ENCODE assay signal across 25 cellular contexts in the genomic region with DNA sequence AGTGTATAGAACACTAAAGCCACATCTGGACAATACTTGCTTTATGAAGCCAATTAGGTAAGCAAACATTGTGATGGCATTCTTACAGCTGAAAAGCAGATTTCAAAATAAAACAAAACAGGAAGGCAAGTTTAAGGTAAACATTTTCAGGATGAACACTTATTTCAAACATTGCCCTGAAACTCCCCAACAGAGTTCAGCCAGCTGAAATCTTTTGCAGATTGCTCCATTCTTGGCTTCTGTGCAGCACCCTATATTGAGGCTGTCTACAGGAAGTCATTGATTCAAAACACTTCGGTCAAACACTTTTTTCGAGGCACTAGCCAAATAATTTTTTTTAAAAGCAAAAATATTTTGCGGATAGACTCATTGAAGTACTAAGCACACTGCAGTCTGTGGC.
A peak's percentile ranks its signal among the peaks of the same experiment; 100 is the strongest.
DNase-seq lines count a peak whose midpoint lies in the region; ATAC-seq, FAIRE-seq and TF ChIP-seq lines count a peak whose summit lies in the region.
"Had no signal": no experiment of that assay in that cellular context is flagged by ENCODE, and none has a peak within 500 bp of the region (broad histone marks: within the 10 kb centered on the region; RNA-seq: fewer than 3 reads in every experiment).

No MANE protein-coding gene starts in this region.

- no peak for TF ChIP-seq RAD21 in HepG2 (CRISPR knock-in tag; IDR thresholded peaks at IDR 0.05)

- no peak overlapping the region for H3K4me2 ChIP-seq in HepG2 (ENCODE audit: low read depth, low read length)

- H3K36me3 ChIP-seq in right lobe of liver, result no peaks in the 10 kb centered on the region
- H3K36me3 ChIP-seq in HepG2 (replicated peaks in 1 of 2; ENCODE audit: control insufficient read depth in 1 of 2, insufficient read depth in 2 of 2, low read length in 2 of 2), result no peaks in the 10 kb centered on the region
- no peaks in the 10 kb centered on the region for H3K36me3 ChIP-seq in ascending aorta
- H3K36me3 ChIP-seq: HAP-1, Peyer's patch, SJSA1 had no signal

- POLR2A ChIA-PET in HepG2 (lab: Yijun Ruan, JAX), result no interaction called here

- H3K4me1 ChIP-seq in right lobe of liver (peaks cover 0 to 13% (median 3%) of the 10 kb centered on the region in 4 donors), HepG2 (ENCODE audit: insufficient read depth, low read length) (no peaks in the 10 kb centered on the region), ascending aorta (peaks cover 0 to 20% of the 10 kb centered on the region in 2 donors)
- H3K4me1 ChIP-seq: Peyer's patch, SJSA1 had no signal

- no peaks in the 10 kb centered on the region for H3K9me3 ChIP-seq in right lobe of liver
- H3K9me3 ChIP-seq in HepG2 (ENCODE audit: low read length), result no peaks in the 10 kb centered on the region
- H3K9me3 ChIP-seq in ascending aorta, result no peaks in the 10 kb centered on the region
- H3K9me3 ChIP-seq: HAP-1, SJSA1 had no signal

- no peak overlapping the region for H3K9ac ChIP-seq in HepG2 (ENCODE audit: insufficient read depth, low read depth, low read length)

- H3K79me2 ChIP-seq in HepG2 (ENCODE audit: insufficient read depth, low read length), result no peaks in the 10 kb centered on the region

- H3K4me3 ChIP-seq in right lobe of liver (no peak overlapping the region), HepG2 (replicated peaks in 1 of 3; ENCODE audit: insufficient read depth in 1 of 3, low read depth in 2 of 3, low read length in 3 of 3) (no peak overlapping the region), ascending aorta (no peak overlapping the region), fibroblast of the aortic adventitia (ENCODE audit: low read depth, low read length) (no peak overlapping the region)
- H3K4me3 ChIP-seq: HAP-1, Peyer's patch, SJSA1 had no signal

- no peak for FAIRE-seq in HepG2 (lab: Jason Lieb, UNC)

- H3K27me3 ChIP-seq in right lobe of liver (no peaks in the 10 kb centered on the region), HepG2 (ENCODE audit: control insufficient read depth in 1 of 2, insufficient read depth in 2 of 2, low read length in 2 of 2) (no peaks in the 10 kb centered on the region), ascending aorta (no peaks in the 10 kb centered on the region)
- H3K27me3 ChIP-seq: Peyer's patch, SJSA1 had no signal

- TF ChIP-seq POLR2A in right lobe of liver (IDR thresholded peaks at IDR 0.05) (no peak), HepG2 (IDR thresholded peaks at IDR 0.05; ENCODE audit: insufficient read depth in 1 of 2, low read depth in 2 of 2, low read length in 2 of 2) (no peak), erythroblast (IDR thresholded peaks at IDR 0.05; ENCODE audit: low read length) (no peak)

- H3K27ac ChIP-seq in right lobe of liver, result no peak overlapping the region
- no peak overlapping the region for H3K27ac ChIP-seq in HepG2 (ENCODE audit: extremely low read length, insufficient read depth, low read length)
- peak overlapping the region; percentile 19 to 31 for H3K27ac ChIP-seq in ascending aorta
- H3K27ac ChIP-seq: Peyer's patch, SJSA1 had no signal

- intact Hi-C loops in right lobe of liver (cut with DNase I) (no loop called here), HepG2 (cut with micrococcal nuclease; ENCODE audit: unreplicated experiment) (no loop called here), ascending aorta (cut with DNase I) (no loop called here)

- TF ChIP-seq CTCF in right lobe of liver (IDR thresholded peaks at IDR 0.05) (no peak), HepG2 (CRISPR knock-in tag; IDR thresholded peaks at IDR 0.05) (no peak), ascending aorta (IDR thresholded peaks at IDR 0.05) (no peak), fibroblast of the aortic adventitia (IDR thresholded peaks at IDR 0.05; ENCODE audit: insufficient read depth, low read length) (no peak), GM13977 (IDR thresholded peaks at IDR 0.05; ENCODE audit: extremely low read depth, insufficient read depth, missing control alignments) (no peak)

- TF ChIP-seq EP300 in HepG2 (IDR thresholded peaks at IDR 0.05; ENCODE audit: low read depth in 2 of 2, low read length in 2 of 2), result no peak
- TF ChIP-seq EP300 in HepG2 (CRISPR knock-in tag; IDR thresholded peaks at IDR 0.05; ENCODE audit: borderline replicate concordance), result no peak

- ATAC-seq in right lobe of liver (peak; percentile 64 to 90 (median 79)), HepG2 (no peak), GM21619 (IDR thresholded peaks at IDR 0.05; ENCODE audit: unreplicated experiment) (no peak)
- ATAC-seq: activated CD4-positive, alpha-beta T cell treated with anti-CD3 and anti-CD28 coated beads for 36 hours; stimulated activated naive CD8-positive, alpha-beta T cell treated with anti-CD3 and anti-CD28 coated beads, Interleukin-15, amount 100 ng/mL, for 72 hours had no signal

- in situ Hi-C loops in HepG2 (cut with HindIII; ENCODE audit: extremely low pct_ligation_motif_present, low pct_unique_long_range_greater_than_20kb) (no loop called here), GM13977 (cut with MboI; ENCODE audit: low pct_unique_long_range_greater_than_20kb, low sequenced_read_pairs, unreplicated experiment) (no loop called here)

- H2AFZ ChIP-seq in HepG2 (ENCODE audit: low read length), result no peak overlapping the region

- CTCF ChIA-PET in HepG2 (lab: Yijun Ruan, JAX; ENCODE audit: low intra/inter-chr PET ratio, low total read pairs), result no interaction called here

- WGBS in right lobe of liver (ENCODE audit: insufficient coverage, low coverage, low lambda C conversion rate, missing lambda C conversion rate), result 35% methylated on average over 3 of the region's 3 CpGs
- WGBS in HepG2 (ENCODE audit: low lambda C conversion rate), result 31% methylated on average over 3 of the region's 3 CpGs

- DNase-seq in right lobe of liver (no peak), HepG2 (ENCODE audit: low spot score) (no peak), ascending aorta (ENCODE audit: low spot score in 2 of 2) (no peak), fibroblast of the aortic adventitia (ENCODE audit: low read depth) (peak; percentile 15), KG1 (lab: John Stamatoyannopoulos, UW) (no peak), GM13977 (ENCODE audit: low spot score) (no peak), erythroblast (lab: John Stamatoyannopoulos, UW) (no peak)
- DNase-seq: activated CD4-positive, alpha-beta T cell treated with anti-CD3 and anti-CD28 coated beads for 36 hours; activated CD8-positive, alpha-beta memory T cell treated with anti-CD3 and anti-CD28 coated beads for 24 hours; activated naive CD4-positive, alpha-beta T cell; activated T-cell treated with anti-CD3 and anti-CD28 coated beads, Interleukin-2, amount 50 U/mL, for 24 hours; C1 segment of cervical spinal cord; central memory CD4-positive, alpha-beta T cell; EL; KBM-7; kidney glomerular epithelial cell; NCI-H1694 treated with DMSO at 0.1 percent for 48 hours; NCI-H446; NK-92 treated with Interleukin-12 subunit alpha and Interleukin-12 subunit beta, amount 100 ng/mL, for 24 hours; Peyer's patch; stimulated activated CD4-positive, alpha-beta T cell treated with anti-CD3 and anti-CD28 coated beads, Interleukin-12 subunit alpha, Interleukin-12 subunit beta, amount 100 ng/mL, for 4 hours; stimulated activated naive CD8-positive, alpha-beta T cell treated with anti-CD3 and anti-CD28 coated beads, Interleukin-15, amount 100 ng/mL, for 72 hours had no signal

- BruUV-seq in HepG2 (replicated peaks; lab: Mats Ljungman, UMichigan), result no TSS peak

- no peaks in the 10 kb centered on the region for H4K20me1 ChIP-seq in HepG2 (ENCODE audit: insufficient read depth, low read length)

TF ChIP-seq in HepG2, 621 proteins besides CTCF, POLR2A, EP300 and RAD21:
- TF ChIP-seq ZC3H4 (CRISPR knock-in tag; IDR thresholded peaks at IDR 0.05; ENCODE audit: borderline replicate concordance) (no peak), ARHGAP35 (CRISPR knock-in tag; IDR thresholded peaks at IDR 0.05; ENCODE audit: borderline replicate concordance) (no peak), SNAPC5 (CRISPR knock-in tag; IDR thresholded peaks at IDR 0.05; ENCODE audit: borderline replicate concordance) (no peak), ZNF768 (CRISPR knock-in tag; IDR thresholded peaks at IDR 0.05) (no peak), ZNF451 (CRISPR knock-in tag; IDR thresholded peaks at IDR 0.05) (no peak), KAT2B (IDR thresholded peaks at IDR 0.05; ENCODE audit: borderline replicate concordance, low read depth, low read length) (no peak), ZNF598 (CRISPR knock-in tag; IDR thresholded peaks at IDR 0.05; ENCODE audit: borderline replicate concordance) (no peak), ZFY (CRISPR knock-in tag; IDR thresholded peaks at IDR 0.05) (no peak)
- TF ChIP-seq, protein P1, sequence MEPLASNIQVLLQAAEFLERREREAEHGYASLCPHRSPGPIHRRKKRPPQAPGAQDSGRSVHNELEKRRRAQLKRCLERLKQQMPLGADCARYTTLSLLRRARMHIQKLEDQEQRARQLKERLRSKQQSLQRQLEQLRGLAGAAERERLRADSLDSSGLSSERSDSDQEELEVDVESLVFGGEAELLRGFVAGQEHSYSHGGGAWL (CRISPR knock-in tag; IDR thresholded peaks at IDR 0.05), result no peak
- TF ChIP-seq, protein P2, sequence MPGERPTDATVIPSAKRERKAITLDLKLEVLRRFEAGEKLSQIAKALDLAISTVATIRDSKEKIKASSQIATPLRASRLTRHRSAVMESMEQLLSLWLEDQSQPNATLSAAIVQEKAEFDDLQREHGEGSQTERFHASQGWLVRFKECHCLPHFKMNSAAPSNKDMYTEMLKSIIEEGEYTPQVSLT (CRISPR knock-in tag; IDR thresholded peaks at IDR 0.05; ENCODE audit: borderline replicate concordance, low read depth), result no peak
- TF ChIP-seq, protein P3, sequence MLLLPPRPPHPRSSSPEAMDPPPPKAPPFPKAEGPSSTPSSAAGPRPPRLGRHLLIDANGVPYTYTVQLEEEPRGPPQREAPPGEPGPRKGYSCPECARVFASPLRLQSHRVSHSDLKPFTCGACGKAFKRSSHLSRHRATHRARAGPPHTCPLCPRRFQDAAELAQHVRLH (CRISPR knock-in tag; IDR thresholded peaks at IDR 0.05; ENCODE audit: borderline replicate concordance, low read depth), result no peak

Comparison
In these comparisons a context has a peak if more than half of its experiments do, and no peak if none do; other contexts are left out.
1. ATAC-seq: peak in right lobe of liver (4 of 4); none in HepG2 (single experiment) and GM21619 (single experiment).
2. H3K27ac ChIP-seq: peak in ascending aorta (2 of 2); none in right lobe of liver (0 of 3) and HepG2 (single experiment).